ENCODE assay signal across 18 cellular contexts in the genomic region with DNA sequence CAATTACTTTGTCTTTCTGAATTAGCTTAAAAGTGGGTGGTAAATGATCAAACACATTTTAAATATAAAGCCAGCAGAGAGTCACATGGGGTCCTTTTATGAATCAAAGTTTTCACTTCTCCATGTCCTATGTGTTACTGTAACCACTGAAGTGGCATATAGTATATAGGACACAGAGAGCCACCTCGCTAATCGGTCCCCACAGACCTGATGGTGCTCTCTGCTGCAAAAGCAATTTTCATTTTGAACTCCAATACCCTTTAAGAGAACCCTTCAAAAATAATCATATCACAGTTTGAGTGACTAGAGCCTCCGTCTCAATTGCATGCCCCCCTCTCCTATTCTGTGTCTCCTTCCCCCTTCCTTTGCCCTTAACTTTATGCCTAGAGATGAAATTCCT.
"Had no signal": no experiment of that assay in that cellular context is flagged by ENCODE, and none has a peak within 500 bp of the region (broad histone marks: within the 10 kb centered on the region; RNA-seq: fewer than 3 reads in every experiment).

No MANE protein-coding gene starts in this region.

- H3K4me3 Mint-ChIP-seq: nephron progenitor cell had no signal

- H3K4me1 Mint-ChIP-seq: nephron progenitor cell had no signal

- H3K9me3 Mint-ChIP-seq: nephron progenitor cell had no signal

- DNase-seq: cortex of kidney; dorsolateral prefrontal cortex; effector CD8-positive, alpha-beta T cell; heart left ventricle; hippocampal formation; left colon; left ventricle myocardium superior; mesenchymal stem cell; midbrain; nephron progenitor cell; posterior cingulate gyrus; sigmoid colon; stimulated activated CD4-positive, alpha-beta T cell treated with anti-CD3 and anti-CD28 coated beads, Interleukin-2, amount 100 ng/mL, for 24 hours; stimulated activated naive CD4-positive, alpha-beta T cell; stomach; substantia nigra; trophoblast cell had no signal

- ATAC-seq: esophagus mucosa, heart left ventricle, left colon, left ventricle myocardium superior had no signal

- H3K27ac Mint-ChIP-seq: nephron progenitor cell had no signal
